Comparison of ENCODE assay signal across 1 cellular context in the genomic region with DNA sequence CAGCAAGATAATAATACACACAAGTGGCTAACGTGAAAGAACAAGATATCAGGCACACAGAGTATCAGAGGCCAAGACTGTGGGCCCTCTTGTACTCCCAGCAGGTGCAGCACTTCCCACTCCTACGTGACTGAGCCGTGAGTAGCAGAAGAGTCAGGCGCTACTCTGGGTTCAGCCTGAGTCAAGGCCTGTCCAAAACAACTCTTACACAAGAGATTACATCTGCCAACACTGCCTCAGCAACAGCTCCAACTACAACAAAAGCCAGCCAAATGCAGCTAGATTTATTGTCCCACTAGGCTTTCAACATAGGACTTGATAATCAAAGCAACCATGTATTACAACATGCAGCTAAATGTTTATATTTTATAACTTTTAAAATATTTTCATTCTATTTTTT.
TF ChIP-seq lines count a peak whose summit lies in the region.

No MANE protein-coding gene starts in this region.

TF ChIP-seq in K562, 482 proteins besides CTCF, POLR2A, EP300 and RAD21 (continued from another document):
- TF ChIP-seq, protein P1, sequence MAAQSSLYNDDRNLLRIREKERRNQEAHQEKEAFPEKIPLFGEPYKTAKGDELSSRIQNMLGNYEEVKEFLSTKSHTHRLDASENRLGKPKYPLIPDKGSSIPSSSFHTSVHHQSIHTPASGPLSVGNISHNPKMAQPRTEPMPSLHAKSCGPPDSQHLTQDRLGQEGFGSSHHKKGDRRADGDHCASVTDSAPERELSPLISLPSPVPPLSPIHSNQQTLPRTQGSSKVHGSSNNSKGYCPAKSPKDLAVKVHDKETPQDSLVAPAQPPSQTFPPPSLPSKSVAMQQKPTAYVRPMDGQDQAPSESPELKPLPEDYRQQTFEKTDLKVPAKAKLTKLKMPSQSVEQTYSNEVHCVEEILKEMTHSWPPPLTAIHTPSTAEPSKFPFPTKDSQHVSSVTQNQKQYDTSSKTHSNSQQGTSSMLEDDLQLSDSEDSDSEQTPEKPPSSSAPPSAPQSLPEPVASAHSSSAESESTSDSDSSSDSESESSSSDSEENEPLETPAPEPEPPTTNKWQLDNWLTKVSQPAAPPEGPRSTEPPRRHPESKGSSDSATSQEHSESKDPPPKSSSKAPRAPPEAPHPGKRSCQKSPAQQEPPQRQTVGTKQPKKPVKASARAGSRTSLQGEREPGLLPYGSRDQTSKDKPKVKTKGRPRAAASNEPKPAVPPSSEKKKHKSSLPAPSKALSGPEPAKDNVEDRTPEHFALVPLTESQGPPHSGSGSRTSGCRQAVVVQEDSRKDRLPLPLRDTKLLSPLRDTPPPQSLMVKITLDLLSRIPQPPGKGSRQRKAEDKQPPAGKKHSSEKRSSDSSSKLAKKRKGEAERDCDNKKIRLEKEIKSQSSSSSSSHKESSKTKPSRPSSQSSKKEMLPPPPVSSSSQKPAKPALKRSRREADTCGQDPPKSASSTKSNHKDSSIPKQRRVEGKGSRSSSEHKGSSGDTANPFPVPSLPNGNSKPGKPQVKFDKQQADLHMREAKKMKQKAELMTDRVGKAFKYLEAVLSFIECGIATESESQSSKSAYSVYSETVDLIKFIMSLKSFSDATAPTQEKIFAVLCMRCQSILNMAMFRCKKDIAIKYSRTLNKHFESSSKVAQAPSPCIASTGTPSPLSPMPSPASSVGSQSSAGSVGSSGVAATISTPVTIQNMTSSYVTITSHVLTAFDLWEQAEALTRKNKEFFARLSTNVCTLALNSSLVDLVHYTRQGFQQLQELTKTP (IDR thresholded peaks at IDR 0.05; ENCODE audit: low read depth in 1 of 2, partially characterized antibody in 2 of 2), result no peak
- TF ChIP-seq, protein P2, sequence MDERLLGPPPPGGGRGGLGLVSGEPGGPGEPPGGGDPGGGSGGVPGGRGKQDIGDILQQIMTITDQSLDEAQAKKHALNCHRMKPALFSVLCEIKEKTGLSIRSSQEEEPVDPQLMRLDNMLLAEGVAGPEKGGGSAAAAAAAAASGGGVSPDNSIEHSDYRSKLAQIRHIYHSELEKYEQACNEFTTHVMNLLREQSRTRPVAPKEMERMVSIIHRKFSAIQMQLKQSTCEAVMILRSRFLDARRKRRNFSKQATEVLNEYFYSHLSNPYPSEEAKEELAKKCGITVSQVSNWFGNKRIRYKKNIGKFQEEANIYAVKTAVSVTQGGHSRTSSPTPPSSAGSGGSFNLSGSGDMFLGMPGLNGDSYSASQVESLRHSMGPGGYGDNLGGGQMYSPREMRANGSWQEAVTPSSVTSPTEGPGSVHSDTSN (CRISPR knock-in tag; IDR thresholded peaks at IDR 0.05; ENCODE audit: low read depth), result no peak
- TF ChIP-seq, protein P2 (tag; conservative IDR thresholded peaks at IDR 0.05; ENCODE audit: low read depth), result peak; percentile 65
- TF ChIP-seq, protein P3, sequence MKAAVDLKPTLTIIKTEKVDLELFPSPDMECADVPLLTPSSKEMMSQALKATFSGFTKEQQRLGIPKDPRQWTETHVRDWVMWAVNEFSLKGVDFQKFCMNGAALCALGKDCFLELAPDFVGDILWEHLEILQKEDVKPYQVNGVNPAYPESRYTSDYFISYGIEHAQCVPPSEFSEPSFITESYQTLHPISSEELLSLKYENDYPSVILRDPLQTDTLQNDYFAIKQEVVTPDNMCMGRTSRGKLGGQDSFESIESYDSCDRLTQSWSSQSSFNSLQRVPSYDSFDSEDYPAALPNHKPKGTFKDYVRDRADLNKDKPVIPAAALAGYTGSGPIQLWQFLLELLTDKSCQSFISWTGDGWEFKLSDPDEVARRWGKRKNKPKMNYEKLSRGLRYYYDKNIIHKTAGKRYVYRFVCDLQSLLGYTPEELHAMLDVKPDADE (conservative IDR thresholded peaks at IDR 0.05; ENCODE audit: control insufficient read depth, low read depth, low read length), result no peak
- TF ChIP-seq CEBPG (CRISPR knock-in tag; IDR thresholded peaks at IDR 0.05), result no peak
- TF ChIP-seq CEBPG (tag; conservative IDR thresholded peaks at IDR 0.05 in 1 of 2, IDR thresholded peaks at IDR 0.05 in 1 of 2), result peak in 1 of 2 experiments; percentile 46; a peak in 1 of 4 replicates
- no peak for TF ChIP-seq PCBP1 (IDR thresholded peaks at IDR 0.05; ENCODE audit: low read depth, low read length, poor library complexity, severe bottlenecking)
- TF ChIP-seq CBFA2T3 (IDR thresholded peaks at IDR 0.05), result 0 out of 2 replicates have a peak, but pooled peaks have one; percentile 21
- TF ChIP-seq GATA2 (CRISPR knock-in tag; IDR thresholded peaks at IDR 0.05), result 0 out of 2 replicates have a peak, but pooled peaks have one; percentile 16
- no peak for TF ChIP-seq RFX7 (CRISPR knock-in tag; IDR thresholded peaks at IDR 0.05)
- TF ChIP-seq PRPF4 (IDR thresholded peaks at IDR 0.05; ENCODE audit: insufficient read depth, low read depth, low read length, poor library complexity, severe bottlenecking), result no peak
- no peak for TF ChIP-seq SRSF7 (optimal IDR thresholded peaks at IDR 0.05; ENCODE audit: low read depth, low read length)
- no peak for TF ChIP-seq FOXP1 (CRISPR knock-in tag; IDR thresholded peaks at IDR 0.05)
